25 cellular contexts compared by ENCODE assay signal in genomic region chr5:96124589-96124988, GRCh38.
DNase-seq lines count a peak whose midpoint lies in the region; ATAC-seq, FAIRE-seq and TF ChIP-seq lines count a peak whose summit lies in the region.
"Had no signal": no experiment of that assay in that cellular context is flagged by ENCODE, and none has a peak within 500 bp of the region (broad histone marks: within the 10 kb centered on the region; RNA-seq: fewer than 3 reads in every experiment).

No MANE protein-coding gene starts in this region.

- CTCF ChIA-PET in Panc1 (lab: Charles Lee): no interaction called here

- peaks cover 3% of the 10 kb centered on the region; the same call in 1 of the 2 replicates for H3K4me1 ChIP-seq in Panc1 (ENCODE audit: control insufficient read depth, insufficient read depth, low read length)
- H3K4me1 ChIP-seq in pancreas: peaks cover 32 to 67% (median 35%) of the 10 kb centered on the region in 3 donors
- H3K4me1 ChIP-seq: BLaER1 had no signal

- H3K36me3 ChIP-seq in Panc1 (ENCODE audit: control insufficient read depth, insufficient read depth, low read length) (no peaks in the 10 kb centered on the region), pancreas (no peaks in the 10 kb centered on the region)
- H3K36me3 ChIP-seq: BLaER1, tibial artery, WERI-Rb-1 had no signal

- peak; percentile 26 for FAIRE-seq in pancreas (lab: Jason Lieb, UNC)
- FAIRE-seq: G401.6 had no signal

- intact Hi-C loops in Panc1 (cut with micrococcal nuclease; ENCODE audit: unreplicated experiment): no loop called here
- intact Hi-C loops in pancreas (cut with DNase I): no loop called here

- POLR2A ChIA-PET in Panc1 (lab: Charles Lee): no interaction called here

- H3K27ac ChIP-seq in Panc1 (ENCODE audit: low read length) (peak overlapping the region; percentile 65; the same call in 1 of the 2 replicates), pancreas (peak overlapping the region in 1 of 4 donors; percentile 24)
- H3K27ac ChIP-seq: BLaER1, HL-60, WERI-Rb-1 had no signal

- in situ Hi-C loops in Panc1 (cut with HindIII; ENCODE audit: low pct_unique_long_range_greater_than_20kb, low sequenced_read_pairs): no loop called here

- H3K4me3 ChIP-seq in Panc1 (ENCODE audit: low read depth in 2 of 2, low read length in 2 of 2) (no peak overlapping the region), fibroblast of pulmonary artery (replicated peaks; ENCODE audit: low read depth, low read length) (no peak overlapping the region), pancreas (no peak overlapping the region)
- H3K4me3 ChIP-seq: BLaER1, tibial artery had no signal

- H3K9me3 ChIP-seq in Panc1 (ENCODE audit: control insufficient read depth, insufficient read depth, low read depth, low read length): no peaks in the 10 kb centered on the region
- no peaks in the 10 kb centered on the region for H3K9me3 ChIP-seq in pancreas
- H3K9me3 ChIP-seq: BLaER1, tibial artery had no signal

- 79 to 86% methylated on average over 1 of the region's 1 CpG for WGBS in pancreas, 2 donors

- no TSS peak for BruUV-seq in Panc1 (replicated peaks; lab: Mats Ljungman, UMichigan)

- TF ChIP-seq CTCF in Panc1 (IDR thresholded peaks at IDR 0.05): no peak
- no peak for TF ChIP-seq CTCF in fibroblast of pulmonary artery (IDR thresholded peaks at IDR 0.05; ENCODE audit: low read length, missing control alignments)
- no peak for TF ChIP-seq CTCF in pancreas (IDR thresholded peaks at IDR 0.05)

- H3K27me3 ChIP-seq in Panc1 (ENCODE audit: control insufficient read depth, insufficient read depth, low read length): no peaks in the 10 kb centered on the region
- no peaks in the 10 kb centered on the region for H3K27me3 ChIP-seq in pancreas
- H3K27me3 ChIP-seq: BLaER1, tibial artery had no signal

- DNase-seq in ELR (ENCODE audit: low read depth): peak; percentile 70
- no peak for DNase-seq in Panc1 (ENCODE audit: low read depth, low spot score)
- peak; percentile 27 for DNase-seq in fibroblast of pulmonary artery (ENCODE audit: low read depth)
- DNase-seq in pancreas: no peak
- no peak for DNase-seq in stimulated activated CD4-positive, alpha-beta T cell treated with anti-CD3 and anti-CD28 coated beads, Interleukin-1b, Interleukin-23, amount 100 ng/mL, for 48 hours
- DNase-seq in NCI-H446 treated with DMSO at 0.1 percent for 48 hours (lab: John Stamatoyannopoulos, UW): no peak
- DNase-seq in activated naive CD4-positive, alpha-beta T cell (lab: John Stamatoyannopoulos, UW): no peak
- DNase-seq: activated CD4-positive, alpha-beta T cell treated with anti-CD3 and anti-CD28 coated beads for 4 hours; activated naive CD8-positive, alpha-beta T cell treated with anti-CD3 and anti-CD28 coated beads for 36 hours; aorta; head of caudate nucleus; Karpas-422; kidney; NCI-H1417; NCI-H2029; NCI-H524 treated with DMSO at 0.1 percent for 48 hours; right cardiac atrium; SHP77; stimulated activated CD4-positive, alpha-beta T cell treated with anti-CD3 and anti-CD28 coated beads, Interleukin-4, amount 100 ng/mL, for 1 hour; SW 1271; tibial artery; WERI-Rb-1 had no signal

- ATAC-seq in Panc1 (no peak), pancreas (no peak)

Comparison
In these comparisons a context has a peak if more than half of its experiments do, and no peak if none do; other contexts are left out.
1. DNase-seq: peak in ELR (single experiment) and fibroblast of pulmonary artery (single experiment); none in Panc1 (single experiment), pancreas (0 of 6), stimulated activated CD4-positive, alpha-beta T cell treated with anti-CD3 and anti-CD28 coated beads, Interleukin-1b, Interleukin-23, amount 100 ng/mL, for 48 hours (single experiment), NCI-H446 treated with DMSO at 0.1 percent for 48 hours (single experiment) and activated naive CD4-positive, alpha-beta T cell (0 of 4).